1 cellular context compared by ENCODE assay signal in the genomic region with DNA sequence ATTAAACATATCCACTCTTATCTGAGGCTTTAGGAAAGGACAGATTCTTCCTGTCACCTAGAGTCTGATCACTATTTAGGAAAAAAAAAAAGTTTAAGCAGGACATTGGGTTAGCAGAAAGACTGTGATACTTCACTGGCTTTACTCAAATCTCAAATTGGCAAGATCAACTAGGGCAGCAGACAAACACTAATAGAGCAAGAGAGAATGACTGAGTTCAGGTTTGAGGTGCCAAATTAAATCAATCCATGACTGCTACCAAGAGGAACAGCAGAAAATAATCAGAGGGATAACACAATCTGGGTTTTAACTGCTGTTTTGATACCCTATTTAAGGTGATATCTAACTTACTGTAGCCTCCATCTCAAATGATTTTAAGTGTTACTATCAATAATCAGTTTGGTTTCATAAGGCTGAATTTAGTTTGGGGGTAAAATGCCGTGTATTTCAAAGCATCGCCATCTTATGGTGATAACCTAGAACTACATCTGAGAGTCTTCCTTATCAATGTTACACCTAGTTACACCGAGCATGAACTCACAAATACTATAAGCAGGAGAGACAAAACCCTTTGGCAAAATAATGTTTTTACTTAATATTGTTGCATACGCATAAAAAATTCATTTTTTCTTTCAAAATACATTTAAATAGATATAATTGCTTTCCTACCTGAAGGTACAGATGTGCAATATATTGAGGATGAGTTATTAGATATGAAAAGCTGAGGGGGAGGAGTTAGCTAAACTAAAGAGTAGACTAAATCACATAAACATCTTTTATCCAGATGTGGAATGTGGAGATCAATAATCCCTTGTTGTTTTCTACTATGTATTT.
TF ChIP-seq lines count a peak whose summit lies in the region.

No MANE protein-coding gene starts in this region.

TF ChIP-seq in K562, 482 proteins besides CTCF, POLR2A, EP300 and RAD21 (continued from another document):
- TF ChIP-seq NCOA4 (IDR thresholded peaks at IDR 0.05; ENCODE audit: partially characterized antibody) (no peak), ZSCAN32 (CRISPR knock-in tag; IDR thresholded peaks at IDR 0.05) (no peak), KLF13 (tag; IDR thresholded peaks at IDR 0.05; ENCODE audit: borderline replicate concordance, low read depth) (no peak)
TF ChIP-seq in K562: peak in this region for 0.
